ENCODE assay signal across 1 cellular context in the genomic region with DNA sequence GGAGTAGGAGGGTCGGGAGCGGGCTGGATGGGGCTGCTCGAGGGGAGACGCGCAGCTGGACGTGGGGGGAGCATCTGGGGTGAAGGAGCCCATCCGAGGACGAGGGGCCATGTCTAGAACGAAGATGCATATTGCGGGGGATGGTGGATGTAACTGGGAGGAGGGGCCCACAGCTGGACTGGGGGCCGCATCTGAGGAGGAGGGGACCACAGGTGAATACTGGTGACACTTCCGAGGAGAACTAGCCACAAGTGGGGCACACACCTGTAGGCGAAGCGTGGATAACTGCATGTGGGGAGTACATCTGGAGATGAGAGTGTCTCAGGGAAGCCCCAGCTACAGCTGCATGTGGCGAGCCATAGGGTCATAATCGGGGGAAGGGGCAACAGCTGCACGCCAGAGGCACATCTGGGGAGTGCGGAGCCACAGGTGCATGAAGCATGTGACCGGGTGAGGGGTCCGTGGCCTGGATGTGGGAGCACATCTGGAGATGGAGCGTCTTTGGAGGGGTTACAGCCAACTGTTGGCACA.
TF ChIP-seq lines count a peak whose summit lies in the region.

No MANE protein-coding gene starts in this region.

TF ChIP-seq in GM12878, 131 proteins besides CTCF, POLR2A, EP300 and RAD21 (continued from another document):
- TF ChIP-seq, protein P1, sequence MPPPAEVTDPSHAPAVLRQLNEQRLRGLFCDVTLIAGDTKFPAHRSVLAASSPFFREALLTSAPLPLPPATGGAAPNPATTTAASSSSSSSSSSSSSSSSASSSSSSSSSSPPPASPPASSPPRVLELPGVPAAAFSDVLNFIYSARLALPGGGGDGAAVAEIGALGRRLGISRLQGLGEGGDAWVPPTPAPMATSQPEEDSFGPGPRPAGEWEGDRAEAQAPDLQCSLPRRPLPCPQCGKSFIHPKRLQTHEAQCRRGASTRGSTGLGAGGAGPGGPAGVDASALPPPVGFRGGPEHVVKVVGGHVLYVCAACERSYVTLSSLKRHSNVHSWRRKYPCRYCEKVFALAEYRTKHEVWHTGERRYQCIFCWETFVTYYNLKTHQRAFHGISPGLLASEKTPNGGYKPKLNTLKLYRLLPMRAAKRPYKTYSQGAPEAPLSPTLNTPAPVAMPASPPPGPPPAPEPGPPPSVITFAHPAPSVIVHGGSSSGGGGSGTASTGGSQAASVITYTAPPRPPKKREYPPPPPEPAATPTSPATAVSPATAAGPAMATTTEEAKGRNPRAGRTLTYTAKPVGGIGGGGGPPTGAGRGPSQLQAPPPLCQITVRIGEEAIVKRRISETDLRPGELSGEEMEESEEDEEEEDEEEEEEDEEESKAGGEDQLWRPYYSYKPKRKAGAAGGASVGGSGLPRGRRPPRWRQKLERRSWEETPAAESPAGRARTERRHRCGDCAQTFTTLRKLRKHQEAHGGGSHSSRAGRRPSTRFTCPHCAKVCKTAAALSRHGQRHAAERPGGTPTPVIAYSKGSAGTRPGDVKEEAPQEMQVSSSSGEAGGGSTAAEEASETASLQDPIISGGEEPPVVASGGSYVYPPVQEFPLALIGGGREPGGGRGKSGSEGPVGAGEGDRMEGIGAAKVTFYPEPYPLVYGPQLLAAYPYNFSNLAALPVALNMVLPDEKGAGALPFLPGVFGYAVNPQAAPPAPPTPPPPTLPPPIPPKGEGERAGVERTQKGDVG (CRISPR knock-in tag; IDR thresholded peaks at IDR 0.05), result no peak
- TF ChIP-seq, protein P2, sequence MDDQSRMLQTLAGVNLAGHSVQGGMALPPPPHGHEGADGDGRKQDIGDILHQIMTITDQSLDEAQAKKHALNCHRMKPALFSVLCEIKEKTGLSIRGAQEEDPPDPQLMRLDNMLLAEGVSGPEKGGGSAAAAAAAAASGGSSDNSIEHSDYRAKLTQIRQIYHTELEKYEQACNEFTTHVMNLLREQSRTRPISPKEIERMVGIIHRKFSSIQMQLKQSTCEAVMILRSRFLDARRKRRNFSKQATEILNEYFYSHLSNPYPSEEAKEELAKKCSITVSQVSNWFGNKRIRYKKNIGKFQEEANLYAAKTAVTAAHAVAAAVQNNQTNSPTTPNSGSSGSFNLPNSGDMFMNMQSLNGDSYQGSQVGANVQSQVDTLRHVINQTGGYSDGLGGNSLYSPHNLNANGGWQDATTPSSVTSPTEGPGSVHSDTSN (IDR thresholded peaks at IDR 0.05; ENCODE audit: insufficient replicate concordance, low read depth, low read length), result no peak
- no peak for TF ChIP-seq RFX5 (IDR thresholded peaks at IDR 0.05; ENCODE audit: low read depth, low read length)
- no peak for TF ChIP-seq FOXK2 (IDR thresholded peaks at IDR 0.05)
- 0 out of 2 replicates have a peak, but pooled peaks have one; percentile 7 for TF ChIP-seq RUNX3 (IDR thresholded peaks at IDR 0.05; ENCODE audit: low read length)
- no peak for TF ChIP-seq SUPT20H (IDR thresholded peaks at IDR 0.05; ENCODE audit: borderline replicate concordance, control insufficient read depth, low read depth, low read length)
